8 cellular contexts compared by ENCODE assay signal in genomic region chr5:160188151-160188967, GRCh38. TPM values are rescaled to one million over a fixed set of nuclear protein-coding genes. Genes with fewer than 3 reads are reported as not detected.
A peak's percentile ranks its signal among the peaks of the same experiment; 100 is the strongest.
DNase-seq lines count a peak whose midpoint lies in the region; ATAC-seq and TF ChIP-seq lines count a peak whose summit lies in the region.

No MANE protein-coding gene starts in this region.

- DNase-seq in activated CD4-positive, alpha-beta T cell treated with anti-CD3 and anti-CD28 coated beads, Interleukin-2, amount 10 ng/mL, durations not matched to agents 24 days and 14 days: peak; percentile 63
- DNase-seq in activated CD4-positive, alpha-beta T cell treated with anti-CD3 and anti-CD28 coated beads, Interleukin-2, amount 50 U/mL, for 48 hours: no peak
- DNase-seq in RWPE1 (ENCODE audit: low spot score) (peak; percentile 41), fibroblast of gingiva (ENCODE audit: low read depth) (peak; percentile 79), DMS153 (lab: John Stamatoyannopoulos, UW) (no peak)
- DNase-seq in naive thymus-derived CD8-positive, alpha-beta T cell: no peak

- CTCF ChIA-PET in RWPE1 (lab: Yijun Ruan, JAX): interaction anchor here (0.5 to 1.6 kb wide), 4 partner anchors 10 to 272 kb away, joined by 3 to 5 read pairs (median 4); partner anchors contain the start of gene ADRA1B

- peaks cover 7% of the 10 kb centered on the region for H3K9me3 Mint-ChIP-seq in activated CD4-positive, alpha-beta T cell treated with anti-CD3 and anti-CD28 coated beads, Interleukin-2, amount 10 ng/mL, durations not matched to agents 24 days and 14 days
- H3K9me3 Mint-ChIP-seq in naive thymus-derived CD8-positive, alpha-beta T cell: peaks cover 0 to 18% (median 14%) of the 10 kb centered on the region in 9 donors

- peaks cover 2% of the 10 kb centered on the region for H3K4me1 Mint-ChIP-seq in activated CD4-positive, alpha-beta T cell treated with anti-CD3 and anti-CD28 coated beads, Interleukin-2, amount 10 ng/mL, durations not matched to agents 24 days and 14 days
- H3K4me1 Mint-ChIP-seq in naive thymus-derived CD8-positive, alpha-beta T cell: peaks cover 6 to 11% (median 8%) of the 10 kb centered on the region in 4 donors

- peak overlapping the region; percentile 32 for H3K27ac Mint-ChIP-seq in activated CD4-positive, alpha-beta T cell treated with anti-CD3 and anti-CD28 coated beads, Interleukin-2, amount 10 ng/mL, durations not matched to agents 24 days and 14 days
- H3K27ac Mint-ChIP-seq in naive thymus-derived CD8-positive, alpha-beta T cell: peak overlapping the region in 1 of 10 donors; percentile 50

- TF ChIP-seq CTCF in RWPE1 (conservative IDR thresholded peaks at IDR 0.05; ENCODE audit: low read depth): no peak

- H3K27ac ChIP-seq in RWPE1: peak overlapping the region; percentile 74

- POLR2A ChIA-PET in RWPE1 (lab: Yijun Ruan, JAX; ENCODE audit: low non-redundant PET): no interaction called here
- POLR2A ChIA-PET in naive thymus-derived CD8-positive, alpha-beta T cell (lab: Charles Lee): no interaction called here

- no peak for ATAC-seq in naive thymus-derived CD8-positive, alpha-beta T cell
- no peak for ATAC-seq in HG03039 (IDR thresholded peaks at IDR 0.05; ENCODE audit: unreplicated experiment)
- ATAC-seq in HG02588 (IDR thresholded peaks at IDR 0.05; ENCODE audit: unreplicated experiment): no peak

- no peaks in the 10 kb centered on the region for H3K36me3 Mint-ChIP-seq in activated CD4-positive, alpha-beta T cell treated with anti-CD3 and anti-CD28 coated beads, Interleukin-2, amount 10 ng/mL, durations not matched to agents 24 days and 14 days (ENCODE audit: low read depth)
- H3K36me3 Mint-ChIP-seq in naive thymus-derived CD8-positive, alpha-beta T cell: peaks cover 0 to 15% (median 5%) of the 10 kb centered on the region in 3 donors

- intact Hi-C loops in activated CD4-positive, alpha-beta T cell treated with anti-CD3 and anti-CD28 coated beads, Interleukin-2, amount 10 ng/mL, durations not matched to agents 24 days and 14 days (cut with micrococcal nuclease): no loop called here

- H3K4me3 Mint-ChIP-seq in activated CD4-positive, alpha-beta T cell treated with anti-CD3 and anti-CD28 coated beads, Interleukin-2, amount 10 ng/mL, durations not matched to agents 24 days and 14 days: peak overlapping the region; percentile 58
- peak overlapping the region; percentile 19 to 77 (median 55) for H3K4me3 Mint-ChIP-seq in naive thymus-derived CD8-positive, alpha-beta T cell

- peaks cover 6% of the 10 kb centered on the region for H3K27me3 Mint-ChIP-seq in activated CD4-positive, alpha-beta T cell treated with anti-CD3 and anti-CD28 coated beads, Interleukin-2, amount 10 ng/mL, durations not matched to agents 24 days and 14 days
- peaks cover 22 to 36% (median 35%) of the 10 kb centered on the region in 5 donors for H3K27me3 Mint-ChIP-seq in naive thymus-derived CD8-positive, alpha-beta T cell

RNA-seq across cellular contexts. Expression of gene FABP6, which starts 40.9 kb away (rescaled TPM):
- total RNA-seq in activated CD4-positive, alpha-beta T cell treated with anti-CD3 and anti-CD28 coated beads, Interleukin-2, amount 10 ng/mL, durations not matched to agents 24 days and 14 days: not detected in 2 replicates
- not detected for total RNA-seq in naive thymus-derived CD8-positive, alpha-beta T cell
- polyA plus RNA-seq in naive thymus-derived CD8-positive, alpha-beta T cell: not detected

Comparison
In these comparisons a context has a peak if more than half of its experiments do, and no peak if none do; other contexts are left out.
1. DNase-seq: peak in activated CD4-positive, alpha-beta T cell treated with anti-CD3 and anti-CD28 coated beads, Interleukin-2, amount 10 ng/mL, durations not matched to agents 24 days and 14 days (single experiment), RWPE1 (single experiment) and fibroblast of gingiva (single experiment); none in activated CD4-positive, alpha-beta T cell treated with anti-CD3 and anti-CD28 coated beads, Interleukin-2, amount 50 U/mL, for 48 hours (0 of 2), naive thymus-derived CD8-positive, alpha-beta T cell (0 of 10) and DMS153 (single experiment).